Comparison of ENCODE assay signal across 16 cellular contexts in the genomic region with DNA sequence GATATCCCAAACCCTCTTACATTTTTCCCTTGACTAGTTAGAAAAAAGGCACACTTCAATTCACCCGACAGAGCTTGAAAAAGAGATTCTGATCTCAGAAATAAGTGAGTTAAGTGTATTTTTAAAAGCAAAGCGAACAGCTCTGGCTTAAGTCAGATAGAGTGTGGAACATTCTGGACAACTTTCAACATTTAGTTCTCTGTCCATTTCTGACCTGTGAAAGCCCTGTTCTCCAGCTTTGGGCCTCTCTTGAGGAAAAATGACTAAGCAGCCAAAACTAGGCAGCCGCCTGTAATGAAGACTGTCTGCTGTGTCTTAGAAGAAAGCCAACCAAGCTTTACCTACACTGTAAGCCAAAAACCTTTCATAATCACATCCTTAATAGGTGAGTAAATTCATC. TPM values are rescaled to one million over a fixed set of nuclear protein-coding genes. Genes with fewer than 3 reads are reported as not detected.
DNase-seq lines count a peak whose midpoint lies in the region; ATAC-seq, FAIRE-seq and TF ChIP-seq lines count a peak whose summit lies in the region.
"Had no signal": no experiment of that assay in that cellular context is flagged by ENCODE, and none has a peak within 500 bp of the region (broad histone marks: within the 10 kb centered on the region; RNA-seq: fewer than 3 reads in every experiment).

No MANE protein-coding gene starts in this region.

- no peaks in the 10 kb centered on the region for H3K27me3 ChIP-seq in bronchial epithelial cell (ENCODE audit: control insufficient read depth, insufficient read depth, low read length)
- no peaks in the 10 kb centered on the region for H3K27me3 ChIP-seq in mesenchymal stem cell (ENCODE audit: control insufficient read depth in 1 of 2, insufficient read depth in 1 of 2, low read length in 2 of 2)
- H3K27me3 ChIP-seq in tibial nerve, result no peaks in the 10 kb centered on the region
- H3K27me3 ChIP-seq in PC-9 (ENCODE audit: insufficient read depth, low read depth), result no peaks in the 10 kb centered on the region
- H3K27me3 ChIP-seq: adrenal gland, BE2C had no signal

- ATAC-seq in natural killer cell treated with Interleukin-12 subunit alpha and Interleukin-12 subunit beta and Interleukin-15 and Interleukin-18, amount 100 ng/mL, for 72 hours, result no peak
- no peak for ATAC-seq in natural killer cell
- ATAC-seq: left colon had no signal

- H3K18ac ChIP-seq in mesenchymal stem cell (ENCODE audit: low read depth in 1 of 2, low read length in 2 of 2), result no peak overlapping the region

- H3K4ac ChIP-seq in mesenchymal stem cell (ENCODE audit: low read depth in 1 of 2, low read length in 2 of 2), result no peak overlapping the region

- peaks cover 5% of the 10 kb centered on the region for H3K79me1 ChIP-seq in mesenchymal stem cell (replicated peaks; ENCODE audit: low read length, poor library complexity, severe bottlenecking)

- H3K36me3 ChIP-seq in bronchial epithelial cell (ENCODE audit: control insufficient read depth, insufficient read depth, low read length) (no peaks in the 10 kb centered on the region), mesenchymal stem cell (ENCODE audit: control insufficient read depth in 1 of 2, insufficient read depth in 2 of 2, low read depth in 1 of 2, low read length in 2 of 2) (peaks cover 0 to 3% of the 10 kb centered on the region in 2 experiments), tibial nerve (peaks cover 0 to 5% (median 0%) of the 10 kb centered on the region in 3 donors), PC-9 (ENCODE audit: low read depth) (peaks cover 4% of the 10 kb centered on the region; the same call in 1 of the 2 replicates)
- H3K36me3 ChIP-seq: adrenal gland had no signal

- peaks cover 14% of the 10 kb centered on the region; the same call in 1 of the 2 replicates for H4K20me1 ChIP-seq in PC-9 (ENCODE audit: insufficient read depth)

- H2AFZ ChIP-seq in mesenchymal stem cell (ENCODE audit: low read depth, low read length) (no peak overlapping the region), PC-9 (no peak overlapping the region)

- H3K4me1 ChIP-seq in mesenchymal stem cell (ENCODE audit: control insufficient read depth, insufficient read depth, low read depth, low read length) (no peaks in the 10 kb centered on the region), tibial nerve (peaks cover 0 to 30% (median 15%) of the 10 kb centered on the region in 4 donors), PC-9 (replicated peaks; ENCODE audit: insufficient read depth) (no peaks in the 10 kb centered on the region)

- no peak overlapping the region for H3K4me2 ChIP-seq in mesenchymal stem cell (ENCODE audit: low read length, poor library complexity, severe bottlenecking)
- H3K4me2 ChIP-seq in PC-9, result no peak overlapping the region

- intact Hi-C loops in natural killer cell (cut with micrococcal nuclease) (no loop called here), PC-9 (cut with micrococcal nuclease; ENCODE audit: unreplicated experiment) (no loop called here)

- BruUV-seq in PC-9 (replicated peaks; lab: Mats Ljungman, UMichigan), result no TSS peak

- H3K4me3 ChIP-seq in bronchial epithelial cell (ENCODE audit: low read depth, low read length) (no peak overlapping the region), mesenchymal stem cell (ENCODE audit: insufficient read depth in 1 of 2, low read depth in 1 of 2, low read length in 2 of 2) (peak overlapping the region in 1 of 2 experiments; percentile 43), tibial nerve (no peak overlapping the region), PC-9 (no peak overlapping the region)
- H3K4me3 ChIP-seq: adrenal gland, HAP-1 had no signal

- no peak overlapping the region for H2BK12ac ChIP-seq in mesenchymal stem cell (ENCODE audit: low read length in 2 of 2)

- H2AK5ac ChIP-seq in mesenchymal stem cell (ENCODE audit: low read length, severe bottlenecking), result no peak overlapping the region

- no peak overlapping the region for H3K14ac ChIP-seq in mesenchymal stem cell (ENCODE audit: low read length in 2 of 2)

- H3K4me3 Mint-ChIP-seq in natural killer cell treated with Interleukin-12 subunit alpha and Interleukin-12 subunit beta and Interleukin-15 and Interleukin-18, amount 100 ng/mL, for 72 hours, result no peak overlapping the region
- H3K4me3 Mint-ChIP-seq in natural killer cell, result no peak overlapping the region
- H3K4me3 Mint-ChIP-seq: activated CD4-positive, alpha-beta memory T cell treated with anti-CD3 and anti-CD28 coated beads, Interleukin-2, amount 10 ng/mL, durations not matched to agents 7 days and 5 days had no signal

- H3K27ac ChIP-seq in mesenchymal stem cell (ENCODE audit: low read length, poor library complexity, severe bottlenecking) (no peak overlapping the region), tibial nerve (peak overlapping the region in 1 of 4 donors; percentile 35), PC-9 (no peak overlapping the region)

- peak overlapping the region; percentile 39 to 70 for H3K27ac Mint-ChIP-seq in natural killer cell treated with Interleukin-12 subunit alpha and Interleukin-12 subunit beta and Interleukin-15 and Interleukin-18, amount 100 ng/mL, for 72 hours
- H3K27ac Mint-ChIP-seq in natural killer cell, result no peak overlapping the region
- H3K27ac Mint-ChIP-seq: activated CD4-positive, alpha-beta memory T cell treated with anti-CD3 and anti-CD28 coated beads, Interleukin-2, amount 10 ng/mL, durations not matched to agents 7 days and 5 days had no signal

- no peak overlapping the region for H4K8ac ChIP-seq in mesenchymal stem cell (ENCODE audit: low read length)

- H3K4me1 Mint-ChIP-seq in natural killer cell treated with Interleukin-12 subunit alpha and Interleukin-12 subunit beta and Interleukin-15 and Interleukin-18, amount 100 ng/mL, for 72 hours (ENCODE audit: low read depth in 2 of 2), result peaks cover 55 to 70% of the 10 kb centered on the region in 2 donors
- H3K4me1 Mint-ChIP-seq in natural killer cell, result peaks cover 47 to 53% of the 10 kb centered on the region in 2 donors

- peaks cover 44% of the 10 kb centered on the region for H3K79me2 ChIP-seq in PC-9 (ENCODE audit: low read depth)

- no peak overlapping the region for H2BK5ac ChIP-seq in mesenchymal stem cell (ENCODE audit: low read depth, low read length, poor library complexity, severe bottlenecking)

- POLR2A ChIA-PET in PC-9 (lab: Charles Lee; ENCODE audit: unreplicated experiment), result no interaction called here

- H3K9ac ChIP-seq in mesenchymal stem cell (ENCODE audit: low read length), result peak overlapping the region; percentile 47

- FAIRE-seq in bronchial epithelial cell (lab: Jason Lieb, UNC), result no peak
- FAIRE-seq: frontal cortex, G401.6 had no signal

- H3K27me3 Mint-ChIP-seq in natural killer cell treated with Interleukin-12 subunit alpha and Interleukin-12 subunit beta and Interleukin-15 and Interleukin-18, amount 100 ng/mL, for 72 hours, result no peaks in the 10 kb centered on the region
- H3K27me3 Mint-ChIP-seq in natural killer cell (ENCODE audit: low read depth in 2 of 2), result no peaks in the 10 kb centered on the region
- H3K27me3 Mint-ChIP-seq: activated CD4-positive, alpha-beta memory T cell treated with anti-CD3 and anti-CD28 coated beads, Interleukin-2, amount 10 ng/mL, durations not matched to agents 7 days and 5 days had no signal

- peaks cover 46% of the 10 kb centered on the region for H3K36me3 Mint-ChIP-seq in natural killer cell treated with Interleukin-12 subunit alpha and Interleukin-12 subunit beta and Interleukin-15 and Interleukin-18, amount 100 ng/mL, for 72 hours
- no peaks in the 10 kb centered on the region for H3K36me3 Mint-ChIP-seq in natural killer cell

- peaks cover 10% of the 10 kb centered on the region for H3K9me3 Mint-ChIP-seq in natural killer cell treated with Interleukin-12 subunit alpha and Interleukin-12 subunit beta and Interleukin-15 and Interleukin-18, amount 100 ng/mL, for 72 hours
- H3K9me3 Mint-ChIP-seq in natural killer cell, result peaks cover 3% of the 10 kb centered on the region in 2 donors

- TF ChIP-seq CTCF in natural killer cell (IDR thresholded peaks at IDR 0.05), result no peak
- no peak for TF ChIP-seq CTCF in bronchial epithelial cell (IDR thresholded peaks at IDR 0.05; ENCODE audit: insufficient read depth, low read length, severe bottlenecking)
- no peak for TF ChIP-seq CTCF in tibial nerve (IDR thresholded peaks at IDR 0.05)
- no peak for TF ChIP-seq CTCF in PC-9 (conservative IDR thresholded peaks at IDR 0.05)

- WGBS in mesenchymal stem cell, result 77% methylated on average over 3 of the region's 3 CpGs
- WGBS in tibial nerve, 2 donors, result 40 to 49% methylated on average over 3 of the region's 3 CpGs

- no peaks in the 10 kb centered on the region for H3K9me2 ChIP-seq in PC-9 (ENCODE audit: insufficient read depth)

- peaks cover 3% of the 10 kb centered on the region for H3F3A ChIP-seq in PC-9 (ENCODE audit: insufficient read depth, low read depth)

- CTCF ChIA-PET in PC-9 (lab: Charles Lee), result no interaction called here

- TF ChIP-seq EP300 in tibial nerve (IDR thresholded peaks at IDR 0.05), result no peak

- H2BK15ac ChIP-seq in mesenchymal stem cell (ENCODE audit: low read depth, poor library complexity, severe bottlenecking), result no peak overlapping the region

- TF ChIP-seq POLR2A in tibial nerve (IDR thresholded peaks at IDR 0.05), result no peak

- H3K23ac ChIP-seq in mesenchymal stem cell (ENCODE audit: low read length in 2 of 2), result no peak overlapping the region

- H3K9me3 ChIP-seq in mesenchymal stem cell (ENCODE audit: control insufficient read depth, low read length) (peaks cover 20% of the 10 kb centered on the region), tibial nerve (peaks cover 0 to 10% (median 5%) of the 10 kb centered on the region in 4 donors), PC-9 (ENCODE audit: insufficient read depth, low read depth) (peaks cover 23% of the 10 kb centered on the region)
- H3K9me3 ChIP-seq: adrenal gland had no signal

- DNase-seq in natural killer cell treated with Interleukin-12 subunit alpha and Interleukin-12 subunit beta and Interleukin-15 and Interleukin-18, amount 100 ng/mL, for 72 hours (ENCODE audit: low spot score), result no peak
- no peak for DNase-seq in natural killer cell
- DNase-seq in bronchial epithelial cell (ENCODE audit: low read depth), result peak; percentile 59
- DNase-seq in mesenchymal stem cell, result peak; percentile 79
- no peak for DNase-seq in tibial nerve (ENCODE audit: low spot score in 2 of 2)
- no peak for DNase-seq in PC-9
- DNase-seq in NCI-H2171 treated with DMSO at 0.1 percent for 48 hours (lab: John Stamatoyannopoulos, UW), result no peak
- DNase-seq in RKO (ENCODE audit: low spot score), result no peak
- DNase-seq: activated CD4-positive, alpha-beta memory T cell treated with anti-CD3 and anti-CD28 coated beads, Interleukin-2, amount 10 ng/mL, durations not matched to agents 7 days and 5 days; BE2C; left colon; retina had no signal

- H4K91ac ChIP-seq in mesenchymal stem cell (ENCODE audit: low read length), result no peak overlapping the region

- H2BK120ac ChIP-seq in mesenchymal stem cell (ENCODE audit: low read depth, low read length), result no peak overlapping the region

RNA-seq across cellular contexts. Expression of gene CDK6, which starts 50.5 kb away (rescaled TPM):
- 100 to 1,000 TPM; 278 to 404 TPM for total RNA-seq in natural killer cell treated with Interleukin-12 subunit alpha and Interleukin-12 subunit beta and Interleukin-15 and Interleukin-18, amount 100 ng/mL, for 72 hours
- total RNA-seq in natural killer cell, result 10 to 100 TPM; 41.1 to 46.3 (median 45.1) TPM
- 52.9 and 68.0 TPM in 2 replicates for total RNA-seq in bronchial epithelial cell
- polyA plus RNA-seq in mesenchymal stem cell (2013, experiment 1 of 2), result 14.4 TPM
- 14.4 TPM for polyA plus RNA-seq in mesenchymal stem cell (2013, experiment 2 of 2)
- 10 to 100 TPM; 14.4 to 45.4 (median 26.6) TPM for total RNA-seq in tibial nerve
- total RNA-seq in PC-9 (2021), result 49.5 and 52.2 TPM in 2 replicates

Comparison
In these comparisons a context has a peak if more than half of its experiments do, and no peak if none do; other contexts are left out.
1. H3K27ac Mint-ChIP-seq: peak in natural killer cell treated with Interleukin-12 subunit alpha and Interleukin-12 subunit beta and Interleukin-15 and Interleukin-18, amount 100 ng/mL, for 72 hours (2 of 2); none in natural killer cell (0 of 2).
2. DNase-seq: peak in bronchial epithelial cell (single experiment) and mesenchymal stem cell (single experiment); none in natural killer cell treated with Interleukin-12 subunit alpha and Interleukin-12 subunit beta and Interleukin-15 and Interleukin-18, amount 100 ng/mL, for 72 hours (single experiment), natural killer cell (single experiment), tibial nerve (0 of 2), PC-9 (0 of 2), NCI-H2171 treated with DMSO at 0.1 percent for 48 hours (single experiment) and RKO (single experiment).